In the genomic region with DNA sequence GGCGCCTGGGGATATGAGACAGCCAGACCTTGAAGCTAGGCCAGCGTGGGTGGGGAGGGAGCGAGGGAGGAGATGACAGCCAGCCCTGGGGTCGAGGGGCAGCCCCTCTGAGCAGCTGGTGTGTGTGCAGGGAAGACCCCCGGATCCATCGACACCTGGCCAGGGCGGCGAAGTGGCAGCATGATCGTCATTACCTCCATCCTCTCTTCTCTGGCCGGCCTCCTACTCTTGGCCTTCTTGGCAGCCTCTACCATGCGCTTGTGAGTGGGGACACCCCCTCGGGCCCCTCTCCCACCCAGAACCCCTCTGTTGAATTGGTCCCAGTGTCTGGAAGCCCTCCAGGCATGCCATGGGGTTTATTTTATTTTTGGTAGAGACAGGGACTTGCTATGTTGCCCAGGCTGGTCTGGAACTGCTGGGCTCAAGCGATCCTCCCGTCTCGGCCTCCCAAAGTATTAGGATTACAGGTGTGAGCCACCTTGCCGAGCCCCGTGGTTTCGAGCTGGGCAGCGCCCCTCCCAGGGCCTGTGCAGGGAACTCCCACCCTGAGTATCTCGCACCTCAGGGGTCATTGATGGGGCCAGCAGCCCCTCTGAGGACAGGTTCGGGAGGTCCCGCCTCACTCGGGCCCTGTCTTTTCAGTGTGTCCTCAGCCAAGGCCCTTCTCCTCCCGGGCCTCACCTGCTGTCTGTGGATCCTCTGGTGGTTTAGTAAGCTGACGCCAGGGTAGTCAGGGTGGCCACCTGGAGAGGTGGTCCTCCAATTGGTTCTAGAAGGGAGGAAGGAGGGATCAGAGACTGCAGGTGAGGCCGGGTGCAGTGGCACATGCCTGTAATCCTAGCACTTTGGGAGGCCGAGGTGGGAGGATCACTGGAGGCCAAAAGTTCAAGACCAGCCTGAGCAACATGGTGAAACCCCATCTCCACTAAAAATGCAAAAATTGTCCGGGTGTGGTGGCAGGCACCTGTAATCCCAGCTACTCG, we compare ENCODE assay signal across 21 cellular contexts. TPM values are rescaled to one million over a fixed set of nuclear protein-coding genes. Genes with fewer than 3 reads are reported as not detected.
A peak's percentile ranks its signal among the peaks of the same experiment; 100 is the strongest.
DNase-seq lines count a peak whose midpoint lies in the region; ATAC-seq and TF ChIP-seq lines count a peak whose summit lies in the region.
"Had no signal": no experiment of that assay in that cellular context is flagged by ENCODE, and none has a peak within 500 bp of the region (broad histone marks: within the 10 kb centered on the region; RNA-seq: fewer than 3 reads in every experiment).

No MANE protein-coding gene starts in this region.

- H3K27ac ChIP-seq in sigmoid colon = no peak overlapping the region
- H3K27ac ChIP-seq: foreskin keratinocyte, HL-60, SK-N-MC had no signal

- H3K4me1 ChIP-seq in sigmoid colon = peaks cover 0 to 15% (median 3%) of the 10 kb centered on the region in 4 donors

- H3K4me3 ChIP-seq in sigmoid colon = no peak overlapping the region
- H3K4me3 ChIP-seq: SK-N-MC, upper lobe of left lung had no signal

- no peak for ATAC-seq in GM21619 (IDR thresholded peaks at IDR 0.05; ENCODE audit: unreplicated experiment)
- ATAC-seq in HG02798 (IDR thresholded peaks at IDR 0.05; ENCODE audit: poor library complexity, unreplicated experiment) = no peak
- ATAC-seq: activated T-cell treated with anti-CD3 and anti-CD28 coated beads, Interleukin-2, amount 50 U/mL, for 4 hours; foreskin keratinocyte; Panc1 had no signal

- TF ChIP-seq POLR2A in sigmoid colon (IDR thresholded peaks at IDR 0.05) = no peak

- 89% methylated on average over 29 of the region's 29 CpGs for WGBS in sigmoid colon, 2 donors

- no peaks in the 10 kb centered on the region for H3K9me3 ChIP-seq in sigmoid colon
- H3K9me3 ChIP-seq: upper lobe of left lung had no signal

- TF ChIP-seq CTCF in sigmoid colon (IDR thresholded peaks at IDR 0.05) = no peak

- TF ChIP-seq EP300 in sigmoid colon (IDR thresholded peaks at IDR 0.05) = no peak

- peak; percentile 7 for DNase-seq in GM03348 (ENCODE audit: low spot score)
- DNase-seq in HT1080 (ENCODE audit: low read depth) = peak; percentile 0
- peak; percentile 0 for DNase-seq in kidney tubule cell (ENCODE audit: low spot score)
- DNase-seq in sigmoid colon = peak; percentile 57
- DNase-seq in SKM-1 (lab: John Stamatoyannopoulos, UW; ENCODE audit: unreplicated experiment) = no peak
- DNase-seq: activated CD4-positive, alpha-beta memory T cell treated with anti-CD3 and anti-CD28 coated beads for 36 hours; activated naive CD4-positive, alpha-beta T cell treated with anti-CD3 and anti-CD28 coated beads, Interleukin-2, amount 10 ng/mL, durations not matched to agents 7 days and 5 days; activated T-cell treated with anti-CD3 and anti-CD28 coated beads, Interleukin-2, amount 50 U/mL, for 4 hours; erythroblast; foreskin keratinocyte; mesendoderm; NCI-H1694; stimulated activated CD4-positive, alpha-beta T cell treated with anti-CD3 and anti-CD28 coated beads, Interleukin-4, amount 100 ng/mL, for 4 hours had no signal

- intact Hi-C loops in sigmoid colon (cut with DNase I) = no loop called here

- no peaks in the 10 kb centered on the region for H3K36me3 ChIP-seq in sigmoid colon
- H3K36me3 ChIP-seq: upper lobe of left lung had no signal

- H3K27me3 ChIP-seq in sigmoid colon = no peaks in the 10 kb centered on the region
- H3K27me3 ChIP-seq: foreskin keratinocyte, upper lobe of left lung had no signal

RNA-seq across cellular contexts. Expression of gene UPK3B, which starts 3.8 kb away (rescaled TPM):
- total RNA-seq in HT1080 (2014; rRNA removed; shearing (Covaris generic)) = 1.0 TPM in 1 of 2 replicates, not detected in the other
- 0.08 TPM in 1 of 2 replicates, not detected in the other for polyA plus RNA-seq in HT1080 (2015; cell fraction: cytosol; rRNA removed)
- 0.50 and 0.59 TPM in 2 replicates for polyA plus RNA-seq in HT1080 (2015; cell fraction: nucleus; rRNA removed)
- 1 to 10 TPM in 1 of 4 donors, under 1 TPM in 3; 0.27 to 3.9 (median 0.77) TPM for total RNA-seq in sigmoid colon
- polyA plus RNA-seq in sigmoid colon = 1 to 10 TPM in 1 of 3 donors, under 1 TPM in 1, not detected in 1; 0.92 to 1.9 TPM

RNA-seq across cellular contexts. Expression of gene SPDYE16, which starts 29.0 kb away (rescaled TPM):
- not detected in 2 replicates for total RNA-seq in HT1080 (2014; rRNA removed; shearing (Covaris generic))
- polyA plus RNA-seq in HT1080 (2015; cell fraction: cytosol; rRNA removed) = not detected in 2 replicates
- not detected in 2 replicates for polyA plus RNA-seq in HT1080 (2015; cell fraction: nucleus; rRNA removed)
- 1 to 10 TPM in 1 of 4 donors, under 1 TPM in 1, not detected in 2; 0.16 to 2.5 TPM for total RNA-seq in sigmoid colon
- polyA plus RNA-seq in sigmoid colon = under 1 TPM in 2 of 3 donors, not detected in 1; 0.06 to 0.60 TPM
- total RNA-seq: cardiac septum, foreskin keratinocyte had no signal
- polyA plus RNA-seq: foreskin keratinocyte, keratinocyte had no signal

RNA-seq across cellular contexts. Expression of gene DTX2, which starts 52.6 kb away (rescaled TPM):
- 24.4 and 39.6 TPM in 2 replicates for total RNA-seq in HT1080 (2014; rRNA removed; shearing (Covaris generic))
- polyA plus RNA-seq in HT1080 (2015; cell fraction: cytosol; rRNA removed) = 34.7 and 40.9 TPM in 2 replicates
- 52.4 and 53.8 TPM in 2 replicates for polyA plus RNA-seq in HT1080 (2015; cell fraction: nucleus; rRNA removed)
- total RNA-seq in sigmoid colon = 10 to 100 TPM; 11.1 to 29.9 (median 17.0) TPM
- 10 to 100 TPM; 23.4 to 71.9 (median 37.9) TPM for polyA plus RNA-seq in sigmoid colon
